9 cellular contexts compared by ENCODE assay signal in genomic region chr7:90709501-90710465, GRCh38.
A peak's percentile ranks its signal among the peaks of the same experiment; 100 is the strongest.
DNase-seq lines count a peak whose midpoint lies in the region; ATAC-seq lines count a peak whose summit lies in the region.
"Had no signal": no experiment of that assay in that cellular context is flagged by ENCODE, and none has a peak within 500 bp of the region (broad histone marks: within the 10 kb centered on the region; RNA-seq: fewer than 3 reads in every experiment).

No MANE protein-coding gene starts in this region.

- H3K36me3 ChIP-seq in iPS-18a (ENCODE audit: control insufficient read depth, low read depth, low read length): no peaks in the 10 kb centered on the region

- no peaks in the 10 kb centered on the region for H3K27me3 Mint-ChIP-seq in effector memory CD8-positive, alpha-beta T cell

- no peak overlapping the region for H3K27ac ChIP-seq in iPS-18a (ENCODE audit: low read length)
- H3K27ac ChIP-seq: psoas muscle had no signal

- no peaks in the 10 kb centered on the region for H3K9me3 ChIP-seq in iPS-18a (ENCODE audit: control insufficient read depth, low read depth, low read length)
- H3K9me3 ChIP-seq: psoas muscle had no signal

- H3K9ac ChIP-seq in iPS-18a (ENCODE audit: low read length): peak overlapping the region; percentile 32

- no peaks in the 10 kb centered on the region for H3K27me3 ChIP-seq in iPS-18a (ENCODE audit: control insufficient read depth, insufficient read depth, low read length)

- ATAC-seq in GM18861 (IDR thresholded peaks at IDR 0.05; ENCODE audit: unreplicated experiment): peak; percentile 42
- ATAC-seq in HG02798 (IDR thresholded peaks at IDR 0.05; ENCODE audit: poor library complexity, unreplicated experiment): peak; percentile 44
- ATAC-seq in effector memory CD8-positive, alpha-beta T cell (replicated peaks): no peak

- peak; percentile 85 for DNase-seq in RPMI8226
- no peak for DNase-seq in NCI-H2171 treated with DMSO at 0.1 percent for 48 hours (lab: John Stamatoyannopoulos, UW)
- no peak for DNase-seq in germinal center (ENCODE audit: low spot score)
- no peak for DNase-seq in effector memory CD8-positive, alpha-beta T cell
- no peak for DNase-seq in NCI-H774 (lab: John Stamatoyannopoulos, UW)
- DNase-seq: psoas muscle had no signal

- H3K4me3 Mint-ChIP-seq in effector memory CD8-positive, alpha-beta T cell: no peak overlapping the region

- no peaks in the 10 kb centered on the region for H3K4me1 Mint-ChIP-seq in effector memory CD8-positive, alpha-beta T cell (ENCODE audit: low read depth in 2 of 2)

- H3K4me3 ChIP-seq in iPS-18a (ENCODE audit: low read length): no peak overlapping the region
- H3K4me3 ChIP-seq: psoas muscle had no signal

- no peak overlapping the region for H3K27ac Mint-ChIP-seq in effector memory CD8-positive, alpha-beta T cell

- peaks cover 7 to 13% of the 10 kb centered on the region in 2 donors for H3K9me3 Mint-ChIP-seq in effector memory CD8-positive, alpha-beta T cell

- peaks cover 3% of the 10 kb centered on the region for H3K36me3 Mint-ChIP-seq in effector memory CD8-positive, alpha-beta T cell (ENCODE audit: insufficient read depth)

- peaks cover 27% of the 10 kb centered on the region for H3K4me1 ChIP-seq in iPS-18a (ENCODE audit: control insufficient read depth, low read depth, low read length)
